In genomic region chr9:121676916-121677315, GRCh38 we compare ENCODE assay signal across 21 cellular contexts. TPM values are rescaled to one million over a fixed set of nuclear protein-coding genes. Genes with fewer than 3 reads are reported as not detected.
DNase-seq lines count a peak whose midpoint lies in the region; ATAC-seq and TF ChIP-seq lines count a peak whose summit lies in the region.
"Had no signal": no experiment of that assay in that cellular context is flagged by ENCODE, and none has a peak within 500 bp of the region (broad histone marks: within the 10 kb centered on the region; RNA-seq: fewer than 3 reads in every experiment).

No MANE protein-coding gene starts in this region.

- H3K9me3 Mint-ChIP-seq in neural progenitor cell = no peaks in the 10 kb centered on the region
- H3K9me3 Mint-ChIP-seq: CD4-positive, alpha-beta memory T cell had no signal

- DNase-seq in right cardiac atrium (peak in 1 of 3 donors; percentile 77), left ventricle myocardium inferior (no peak), MG63 (peak; percentile 33), neural progenitor cell (ENCODE audit: low spot score) (no peak), NCI-H146 treated with DMSO at 0.1 percent for 48 hours (lab: John Stamatoyannopoulos, UW; ENCODE audit: unreplicated experiment) (no peak), D341Med (ENCODE audit: low spot score) (no peak)
- DNase-seq: Calu3; CD4-positive, alpha-beta memory T cell; GF-D8; MM.1S; NCI-H1048; NCI-H1436; NCI-H1930; NCI-H345; NCI-H524; NCI-H774; Peyer's patch had no signal

- H3K4me3 ChIP-seq in right cardiac atrium (ENCODE audit: low read length) (no peak overlapping the region), left ventricle myocardium inferior (no peak overlapping the region), MG63 (no peak overlapping the region), neural progenitor cell (no peak overlapping the region)
- H3K4me3 ChIP-seq: BLaER1 treated with 17β-estradiol and CSF1 and Interleukin-3, amounts not matched to agents 10 nM and 100 nM; K562; Peyer's patch; SJSA1 had no signal

- H3K4me1 Mint-ChIP-seq in neural progenitor cell = peaks cover 25% of the 10 kb centered on the region
- H3K4me1 Mint-ChIP-seq: CD4-positive, alpha-beta memory T cell had no signal

- H3K27me3 ChIP-seq in right cardiac atrium (ENCODE audit: control insufficient read depth, insufficient read depth) (no peaks in the 10 kb centered on the region), left ventricle myocardium inferior (ENCODE audit: low read depth) (no peaks in the 10 kb centered on the region), MG63 (no peaks in the 10 kb centered on the region), neural progenitor cell (no peaks in the 10 kb centered on the region)
- H3K27me3 ChIP-seq: BLaER1 treated with 17β-estradiol and CSF1 and Interleukin-3, amounts not matched to agents 10 nM and 100 nM; Peyer's patch had no signal

- H4K20me1 ChIP-seq in neural progenitor cell (ENCODE audit: low read depth) = peaks cover 86% of the 10 kb centered on the region

- H3K4me2 ChIP-seq in neural progenitor cell = no peak overlapping the region
- H3K4me2 ChIP-seq: BLaER1 treated with 17β-estradiol and CSF1 and Interleukin-3, amounts not matched to agents 10 nM and 100 nM had no signal

- H3F3A ChIP-seq in neural progenitor cell (ENCODE audit: low read depth) = no peaks in the 10 kb centered on the region

- peak overlapping the region; percentile 32 for H3K9ac ChIP-seq in neural progenitor cell
- H3K9ac ChIP-seq: BLaER1 treated with 17β-estradiol and CSF1 and Interleukin-3, amounts not matched to agents 10 nM and 100 nM had no signal

- H3K36me3 Mint-ChIP-seq in neural progenitor cell = peaks cover 9% of the 10 kb centered on the region
- H3K36me3 Mint-ChIP-seq: CD4-positive, alpha-beta memory T cell had no signal

- H3K27ac ChIP-seq in right cardiac atrium (ENCODE audit: low read length) (no peak overlapping the region), left ventricle myocardium inferior (replicated peaks) (no peak overlapping the region), neural progenitor cell (no peak overlapping the region)
- H3K27ac ChIP-seq: BLaER1 treated with 17β-estradiol and CSF1 and Interleukin-3, amounts not matched to agents 10 nM and 100 nM; Peyer's patch; SJSA1 had no signal

- no peak overlapping the region for H2AFZ ChIP-seq in neural progenitor cell (replicated peaks)

- WGBS in right cardiac atrium = 43% methylated on average over 4 of the region's 4 CpGs

- TF ChIP-seq CTCF in left ventricle myocardium inferior (IDR thresholded peaks at IDR 0.05; ENCODE audit: borderline replicate concordance) = no peak
- no peak for TF ChIP-seq CTCF in neural progenitor cell (IDR thresholded peaks at IDR 0.05)

- peaks cover 29% of the 10 kb centered on the region for H3K36me3 ChIP-seq in left ventricle myocardium inferior
- H3K36me3 ChIP-seq in MG63 = no peaks in the 10 kb centered on the region
- no peaks in the 10 kb centered on the region for H3K36me3 ChIP-seq in neural progenitor cell
- H3K36me3 ChIP-seq: SJSA1 had no signal

- peaks cover 2% of the 10 kb centered on the region for H3K27me3 Mint-ChIP-seq in neural progenitor cell (ENCODE audit: insufficient read depth, low read depth)

- no peak overlapping the region for H3K4me3 Mint-ChIP-seq in neural progenitor cell
- H3K4me3 Mint-ChIP-seq: CD4-positive, alpha-beta memory T cell had no signal

- H3K9me3 ChIP-seq in right cardiac atrium (ENCODE audit: control insufficient read depth, low read length) (no peaks in the 10 kb centered on the region), left ventricle myocardium inferior (replicated peaks) (no peaks in the 10 kb centered on the region), MG63 (no peaks in the 10 kb centered on the region), neural progenitor cell (ENCODE audit: low read depth) (no peaks in the 10 kb centered on the region)
- H3K9me3 ChIP-seq: BLaER1 treated with 17β-estradiol and CSF1 and Interleukin-3, amounts not matched to agents 10 nM and 100 nM; Peyer's patch; SJSA1 had no signal

- peaks cover 33% of the 10 kb centered on the region for H3K79me2 ChIP-seq in neural progenitor cell (ENCODE audit: low read depth)

- peak; percentile 35 to 44 for ATAC-seq in right cardiac atrium
- no peak for ATAC-seq in HG02763 (IDR thresholded peaks at IDR 0.05; ENCODE audit: unreplicated experiment)
- ATAC-seq: K562 had no signal

- H3K27ac Mint-ChIP-seq in neural progenitor cell = no peak overlapping the region
- H3K27ac Mint-ChIP-seq: CD4-positive, alpha-beta memory T cell had no signal

- intact Hi-C loops in right cardiac atrium (cut with DNase I) = no loop called here
- intact Hi-C loops in left ventricle myocardium inferior (cut with micrococcal nuclease) = no loop called here

- H3K4me1 ChIP-seq in right cardiac atrium (ENCODE audit: control insufficient read depth, insufficient read depth, low read length) = peaks cover 21% of the 10 kb centered on the region
- H3K4me1 ChIP-seq in left ventricle myocardium inferior = peaks cover 65% of the 10 kb centered on the region
- H3K4me1 ChIP-seq in neural progenitor cell = no peaks in the 10 kb centered on the region
- H3K4me1 ChIP-seq: SJSA1 had no signal

RNA-seq across cellular contexts. Expression of gene DAB2IP, which starts 25.5 kb away (rescaled TPM):
- total RNA-seq in right cardiac atrium (10 to 100 TPM; 41.7 to 55.0 (median 42.7) TPM), left ventricle myocardium inferior (50.7 TPM), neural progenitor cell (ENCODE audit: low replicate concordance) (24.3 and 41.7 TPM in 2 replicates)
- polyA plus RNA-seq in right cardiac atrium = 25.5 TPM
- total RNA-seq in MG63 (2014; rRNA removed; shearing (Covaris generic); ENCODE audit: low replicate concordance) = 6.8 and 7.3 TPM in 2 replicates
- total RNA-seq: CD4-positive, alpha-beta memory T cell had no signal
- polyA plus RNA-seq: CD4-positive, alpha-beta memory T cell had no signal
